In the genomic region with DNA sequence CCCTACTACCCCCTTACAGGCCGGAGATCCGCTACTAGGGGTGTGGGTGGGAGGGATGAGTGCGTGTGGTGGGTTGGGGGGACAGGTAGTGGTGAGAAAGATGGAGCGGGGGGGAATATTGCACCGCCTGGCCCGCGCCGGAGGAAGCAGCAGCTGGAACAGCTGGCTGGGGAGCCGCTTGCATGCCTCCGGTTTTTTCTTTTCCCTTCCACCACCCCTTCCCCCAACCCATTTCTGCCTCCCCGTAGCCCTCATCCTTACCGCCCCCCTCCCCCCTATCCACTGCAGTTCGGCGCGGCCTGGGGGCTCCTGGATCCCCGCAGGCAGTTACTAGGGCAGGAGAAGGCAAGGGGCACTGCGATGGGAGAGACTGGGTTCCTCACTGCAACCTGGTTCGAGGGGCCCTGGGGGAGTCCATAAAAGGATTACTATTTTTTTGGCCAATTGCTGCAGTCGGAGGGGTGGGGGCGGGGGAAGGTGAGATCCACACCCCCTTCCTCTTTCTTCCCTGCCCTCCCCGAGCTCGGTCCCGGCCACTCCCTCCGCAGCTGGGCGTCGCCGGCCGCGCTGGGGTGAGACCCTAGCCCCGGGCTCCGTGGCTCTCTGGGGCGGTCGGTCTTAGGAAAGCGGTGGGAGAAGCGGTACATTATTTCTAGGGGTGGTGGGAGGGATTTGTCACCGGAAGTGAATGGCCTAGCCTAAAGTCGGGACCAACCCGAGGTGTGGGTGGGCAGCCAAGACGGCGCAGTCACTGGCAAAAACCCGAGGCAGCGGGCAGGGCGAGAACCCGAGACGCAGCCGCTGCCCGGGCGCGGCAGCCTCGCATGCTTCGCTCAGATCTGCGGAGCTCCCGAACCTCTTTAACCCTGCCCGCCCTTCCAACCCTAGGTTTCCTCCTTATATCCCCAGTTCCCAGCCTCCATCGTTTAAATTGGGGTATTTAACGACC, we compare ENCODE assay signal across 1 cellular context.
A peak's percentile ranks its signal among the peaks of the same experiment; 100 is the strongest.
TF ChIP-seq lines count a peak whose summit lies in the region.

No MANE protein-coding gene starts in this region.

TF ChIP-seq in HepG2, 621 proteins besides CTCF, POLR2A, EP300 and RAD21 (continued from another document and continues in another):
- TF ChIP-seq, protein P1, sequence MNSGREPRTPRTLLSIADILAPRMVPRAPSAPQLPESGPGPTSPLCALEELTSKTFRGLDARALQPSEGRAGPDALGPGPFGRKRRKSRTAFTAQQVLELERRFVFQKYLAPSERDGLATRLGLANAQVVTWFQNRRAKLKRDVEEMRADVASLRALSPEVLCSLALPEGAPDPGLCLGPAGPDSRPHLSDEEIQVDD (CRISPR knock-in tag; IDR thresholded peaks at IDR 0.05; ENCODE audit: borderline replicate concordance) = peak; percentile 15; the same call in 1 of the 2 replicates
- TF ChIP-seq PTBP1 (IDR thresholded peaks at IDR 0.05; ENCODE audit: low read depth, low read length, poor library complexity, severe bottlenecking) (no peak), FOXM1 (CRISPR knock-in tag; IDR thresholded peaks at IDR 0.05) (no peak), RAD51 (IDR thresholded peaks at IDR 0.05; ENCODE audit: borderline replicate concordance) (no peak), GFI1 (CRISPR knock-in tag; IDR thresholded peaks at IDR 0.05; ENCODE audit: borderline replicate concordance) (peak; percentile 52; the same call in 1 of the 2 replicates), KDM3A (CRISPR knock-in tag; IDR thresholded peaks at IDR 0.05; ENCODE audit: low read depth) (no peak), MAZ (IDR thresholded peaks at IDR 0.05; ENCODE audit: borderline replicate concordance, low read depth, low read length) (peak; percentile 79; the same call in 1 of the 2 replicates), MAZ (CRISPR knock-in tag; IDR thresholded peaks at IDR 0.05; ENCODE audit: low read depth) (peak; percentile 69; the same call in 1 of the 2 replicates), ZNF333 (CRISPR knock-in tag; IDR thresholded peaks at IDR 0.05; ENCODE audit: borderline replicate concordance) (peak; percentile 74), MZF1 (CRISPR knock-in tag; IDR thresholded peaks at IDR 0.05; ENCODE audit: borderline replicate concordance) (no peak), MTA3 (CRISPR knock-in tag; IDR thresholded peaks at IDR 0.05) (no peak), POLR2G (IDR thresholded peaks at IDR 0.05; ENCODE audit: low read depth, low read length) (peak; percentile 94), SP1 (IDR thresholded peaks at IDR 0.05) (no peak), SP1 (CRISPR knock-in tag; IDR thresholded peaks at IDR 0.05) (peak; percentile 74; the same call in 1 of the 2 replicates), YEATS2 (CRISPR knock-in tag; IDR thresholded peaks at IDR 0.05; ENCODE audit: borderline replicate concordance) (peak; percentile 76; the same call in 1 of the 2 replicates), SMARCC2 (IDR thresholded peaks at IDR 0.05) (no peak), ZNF589 (CRISPR knock-in tag; conservative IDR thresholded peaks at IDR 0.05) (no peak), PAWR (CRISPR knock-in tag; IDR thresholded peaks at IDR 0.05; ENCODE audit: borderline replicate concordance) (no peak), MTF2 (CRISPR knock-in tag; IDR thresholded peaks at IDR 0.05; ENCODE audit: borderline replicate concordance) (peak; percentile 61; the same call in 1 of the 2 replicates), ZNF468 (CRISPR knock-in tag; IDR thresholded peaks at IDR 0.05) (no peak), ZNF556 (CRISPR knock-in tag; IDR thresholded peaks at IDR 0.05; ENCODE audit: borderline replicate concordance) (peak; percentile 94), REPIN1 (CRISPR knock-in tag; IDR thresholded peaks at IDR 0.05; ENCODE audit: borderline replicate concordance, low read depth) (peak; percentile 76; the same call in 1 of the 2 replicates), FOXA3 (CRISPR knock-in tag; IDR thresholded peaks at IDR 0.05) (peak; percentile 53; the same call in 1 of the 2 replicates), ZNF549 (CRISPR knock-in tag; IDR thresholded peaks at IDR 0.05) (no peak), ZNF773 (CRISPR knock-in tag; IDR thresholded peaks at IDR 0.05; ENCODE audit: borderline replicate concordance) (0 out of 2 replicates have a peak, but pooled peaks have one; percentile 33), ASH2L (IDR thresholded peaks at IDR 0.05; ENCODE audit: insufficient read length, low read depth, low read length) (peak; percentile 51), TP53 (CRISPR knock-in tag; conservative IDR thresholded peaks at IDR 0.05) (no peak), PPARG (CRISPR knock-in tag; conservative IDR thresholded peaks at IDR 0.05) (0 out of 2 replicates have a peak, but pooled peaks have one; percentile 37), MED8 (CRISPR knock-in tag; IDR thresholded peaks at IDR 0.05; ENCODE audit: insufficient replicate concordance) (peak; percentile 18), ZNF607 (CRISPR knock-in tag; IDR thresholded peaks at IDR 0.05; ENCODE audit: borderline replicate concordance) (no peak), RELA (CRISPR knock-in tag; IDR thresholded peaks at IDR 0.05) (no peak), BRD4 (CRISPR knock-in tag; IDR thresholded peaks at IDR 0.05) (peak; percentile 67)
- TF ChIP-seq, protein P2, sequence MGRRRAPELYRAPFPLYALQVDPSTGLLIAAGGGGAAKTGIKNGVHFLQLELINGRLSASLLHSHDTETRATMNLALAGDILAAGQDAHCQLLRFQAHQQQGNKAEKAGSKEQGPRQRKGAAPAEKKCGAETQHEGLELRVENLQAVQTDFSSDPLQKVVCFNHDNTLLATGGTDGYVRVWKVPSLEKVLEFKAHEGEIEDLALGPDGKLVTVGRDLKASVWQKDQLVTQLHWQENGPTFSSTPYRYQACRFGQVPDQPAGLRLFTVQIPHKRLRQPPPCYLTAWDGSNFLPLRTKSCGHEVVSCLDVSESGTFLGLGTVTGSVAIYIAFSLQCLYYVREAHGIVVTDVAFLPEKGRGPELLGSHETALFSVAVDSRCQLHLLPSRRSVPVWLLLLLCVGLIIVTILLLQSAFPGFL (CRISPR knock-in tag; IDR thresholded peaks at IDR 0.05) = no peak
- TF ChIP-seq, protein P3, sequence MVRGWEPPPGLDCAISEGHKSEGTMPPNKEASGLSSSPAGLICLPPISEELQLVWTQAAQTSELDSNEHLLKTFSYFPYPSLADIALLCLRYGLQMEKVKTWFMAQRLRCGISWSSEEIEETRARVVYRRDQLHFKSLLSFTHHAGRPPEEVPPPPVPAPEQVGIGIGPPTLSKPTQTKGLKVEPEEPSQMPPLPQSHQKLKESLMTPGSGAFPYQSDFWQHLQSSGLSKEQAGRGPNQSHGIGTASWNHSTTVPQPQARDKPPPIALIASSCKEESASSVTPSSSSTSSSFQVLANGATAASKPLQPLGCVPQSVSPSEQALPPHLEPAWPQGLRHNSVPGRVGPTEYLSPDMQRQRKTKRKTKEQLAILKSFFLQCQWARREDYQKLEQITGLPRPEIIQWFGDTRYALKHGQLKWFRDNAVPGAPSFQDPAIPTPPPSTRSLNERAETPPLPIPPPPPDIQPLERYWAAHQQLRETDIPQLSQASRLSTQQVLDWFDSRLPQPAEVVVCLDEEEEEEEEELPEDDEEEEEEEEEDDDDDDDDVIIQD (CRISPR knock-in tag; IDR thresholded peaks at IDR 0.05; ENCODE audit: low read depth) = peak; percentile 57; the same call in 1 of the 2 replicates
- TF ChIP-seq, protein P4, sequence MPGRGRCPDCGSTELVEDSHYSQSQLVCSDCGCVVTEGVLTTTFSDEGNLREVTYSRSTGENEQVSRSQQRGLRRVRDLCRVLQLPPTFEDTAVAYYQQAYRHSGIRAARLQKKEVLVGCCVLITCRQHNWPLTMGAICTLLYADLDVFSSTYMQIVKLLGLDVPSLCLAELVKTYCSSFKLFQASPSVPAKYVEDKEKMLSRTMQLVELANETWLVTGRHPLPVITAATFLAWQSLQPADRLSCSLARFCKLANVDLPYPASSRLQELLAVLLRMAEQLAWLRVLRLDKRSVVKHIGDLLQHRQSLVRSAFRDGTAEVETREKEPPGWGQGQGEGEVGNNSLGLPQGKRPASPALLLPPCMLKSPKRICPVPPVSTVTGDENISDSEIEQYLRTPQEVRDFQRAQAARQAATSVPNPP (CRISPR knock-in tag; IDR thresholded peaks at IDR 0.05) = peak; percentile 24; the same call in 1 of the 2 replicates
- TF ChIP-seq, protein P5, sequence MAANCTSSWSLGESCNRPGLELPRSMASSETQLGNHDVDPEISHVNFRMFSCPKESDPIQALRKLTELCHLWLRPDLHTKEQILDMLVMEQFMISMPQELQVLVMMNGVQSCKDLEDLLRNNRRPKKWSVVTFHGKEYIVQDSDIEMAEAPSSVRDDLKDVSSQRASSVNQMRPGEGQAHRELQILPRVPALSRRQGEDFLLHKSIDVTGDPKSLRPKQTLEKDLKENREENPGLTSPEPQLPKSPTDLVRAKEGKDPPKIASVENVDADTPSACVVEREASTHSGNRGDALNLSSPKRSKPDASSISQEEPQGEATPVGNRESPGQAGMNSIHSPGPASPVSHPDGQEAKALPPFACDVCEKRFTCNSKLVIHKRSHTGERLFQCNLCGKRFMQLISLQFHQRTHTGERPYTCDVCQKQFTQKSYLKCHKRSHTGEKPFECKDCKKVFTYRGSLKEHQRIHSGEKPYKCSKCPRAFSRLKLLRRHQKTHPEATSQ (CRISPR knock-in tag; IDR thresholded peaks at IDR 0.05; ENCODE audit: borderline replicate concordance) = no peak; the same call in 1 of the 2 replicates
- TF ChIP-seq, protein P6, sequence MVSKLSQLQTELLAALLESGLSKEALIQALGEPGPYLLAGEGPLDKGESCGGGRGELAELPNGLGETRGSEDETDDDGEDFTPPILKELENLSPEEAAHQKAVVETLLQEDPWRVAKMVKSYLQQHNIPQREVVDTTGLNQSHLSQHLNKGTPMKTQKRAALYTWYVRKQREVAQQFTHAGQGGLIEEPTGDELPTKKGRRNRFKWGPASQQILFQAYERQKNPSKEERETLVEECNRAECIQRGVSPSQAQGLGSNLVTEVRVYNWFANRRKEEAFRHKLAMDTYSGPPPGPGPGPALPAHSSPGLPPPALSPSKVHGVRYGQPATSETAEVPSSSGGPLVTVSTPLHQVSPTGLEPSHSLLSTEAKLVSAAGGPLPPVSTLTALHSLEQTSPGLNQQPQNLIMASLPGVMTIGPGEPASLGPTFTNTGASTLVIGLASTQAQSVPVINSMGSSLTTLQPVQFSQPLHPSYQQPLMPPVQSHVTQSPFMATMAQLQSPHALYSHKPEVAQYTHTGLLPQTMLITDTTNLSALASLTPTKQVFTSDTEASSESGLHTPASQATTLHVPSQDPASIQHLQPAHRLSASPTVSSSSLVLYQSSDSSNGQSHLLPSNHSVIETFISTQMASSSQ (IDR thresholded peaks at IDR 0.05; ENCODE audit: low read depth) = no peak
- TF ChIP-seq, protein P6 (CRISPR knock-in tag; IDR thresholded peaks at IDR 0.05; ENCODE audit: borderline replicate concordance) = peak; percentile 78
- TF ChIP-seq, protein P7, sequence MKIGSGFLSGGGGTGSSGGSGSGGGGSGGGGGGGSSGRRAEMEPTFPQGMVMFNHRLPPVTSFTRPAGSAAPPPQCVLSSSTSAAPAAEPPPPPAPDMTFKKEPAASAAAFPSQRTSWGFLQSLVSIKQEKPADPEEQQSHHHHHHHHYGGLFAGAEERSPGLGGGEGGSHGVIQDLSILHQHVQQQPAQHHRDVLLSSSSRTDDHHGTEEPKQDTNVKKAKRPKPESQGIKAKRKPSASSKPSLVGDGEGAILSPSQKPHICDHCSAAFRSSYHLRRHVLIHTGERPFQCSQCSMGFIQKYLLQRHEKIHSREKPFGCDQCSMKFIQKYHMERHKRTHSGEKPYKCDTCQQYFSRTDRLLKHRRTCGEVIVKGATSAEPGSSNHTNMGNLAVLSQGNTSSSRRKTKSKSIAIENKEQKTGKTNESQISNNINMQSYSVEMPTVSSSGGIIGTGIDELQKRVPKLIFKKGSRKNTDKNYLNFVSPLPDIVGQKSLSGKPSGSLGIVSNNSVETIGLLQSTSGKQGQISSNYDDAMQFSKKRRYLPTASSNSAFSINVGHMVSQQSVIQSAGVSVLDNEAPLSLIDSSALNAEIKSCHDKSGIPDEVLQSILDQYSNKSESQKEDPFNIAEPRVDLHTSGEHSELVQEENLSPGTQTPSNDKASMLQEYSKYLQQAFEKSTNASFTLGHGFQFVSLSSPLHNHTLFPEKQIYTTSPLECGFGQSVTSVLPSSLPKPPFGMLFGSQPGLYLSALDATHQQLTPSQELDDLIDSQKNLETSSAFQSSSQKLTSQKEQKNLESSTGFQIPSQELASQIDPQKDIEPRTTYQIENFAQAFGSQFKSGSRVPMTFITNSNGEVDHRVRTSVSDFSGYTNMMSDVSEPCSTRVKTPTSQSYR (CRISPR knock-in tag; IDR thresholded peaks at IDR 0.05; ENCODE audit: borderline replicate concordance) = peak; percentile 56; the same call in 1 of the 2 replicates
- TF ChIP-seq, protein P8, sequence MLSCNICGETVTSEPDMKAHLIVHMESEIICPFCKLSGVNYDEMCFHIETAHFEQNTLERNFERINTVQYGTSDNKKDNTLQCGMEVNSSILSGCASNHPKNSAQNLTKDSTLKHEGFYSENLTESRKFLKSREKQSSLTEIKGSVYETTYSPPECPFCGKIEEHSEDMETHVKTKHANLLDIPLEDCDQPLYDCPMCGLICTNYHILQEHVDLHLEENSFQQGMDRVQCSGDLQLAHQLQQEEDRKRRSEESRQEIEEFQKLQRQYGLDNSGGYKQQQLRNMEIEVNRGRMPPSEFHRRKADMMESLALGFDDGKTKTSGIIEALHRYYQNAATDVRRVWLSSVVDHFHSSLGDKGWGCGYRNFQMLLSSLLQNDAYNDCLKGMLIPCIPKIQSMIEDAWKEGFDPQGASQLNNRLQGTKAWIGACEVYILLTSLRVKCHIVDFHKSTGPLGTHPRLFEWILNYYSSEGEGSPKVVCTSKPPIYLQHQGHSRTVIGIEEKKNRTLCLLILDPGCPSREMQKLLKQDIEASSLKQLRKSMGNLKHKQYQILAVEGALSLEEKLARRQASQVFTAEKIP (CRISPR knock-in tag; IDR thresholded peaks at IDR 0.05; ENCODE audit: borderline replicate concordance) = no peak
- TF ChIP-seq, protein P9, sequence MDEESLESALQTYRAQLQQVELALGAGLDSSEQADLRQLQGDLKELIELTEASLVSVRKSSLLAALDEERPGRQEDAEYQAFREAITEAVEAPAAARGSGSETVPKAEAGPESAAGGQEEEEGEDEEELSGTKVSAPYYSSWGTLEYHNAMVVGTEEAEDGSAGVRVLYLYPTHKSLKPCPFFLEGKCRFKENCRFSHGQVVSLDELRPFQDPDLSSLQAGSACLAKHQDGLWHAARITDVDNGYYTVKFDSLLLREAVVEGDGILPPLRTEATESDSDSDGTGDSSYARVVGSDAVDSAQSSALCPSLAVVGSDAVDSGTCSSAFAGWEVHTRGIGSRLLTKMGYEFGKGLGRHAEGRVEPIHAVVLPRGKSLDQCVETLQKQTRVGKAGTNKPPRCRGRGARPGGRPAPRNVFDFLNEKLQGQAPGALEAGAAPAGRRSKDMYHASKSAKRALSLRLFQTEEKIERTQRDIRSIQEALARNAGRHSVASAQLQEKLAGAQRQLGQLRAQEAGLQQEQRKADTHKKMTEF (CRISPR knock-in tag; IDR thresholded peaks at IDR 0.05) = peak; percentile 90; the same call in 1 of the 2 replicates
